27 cellular contexts compared by ENCODE assay signal in the genomic region with DNA sequence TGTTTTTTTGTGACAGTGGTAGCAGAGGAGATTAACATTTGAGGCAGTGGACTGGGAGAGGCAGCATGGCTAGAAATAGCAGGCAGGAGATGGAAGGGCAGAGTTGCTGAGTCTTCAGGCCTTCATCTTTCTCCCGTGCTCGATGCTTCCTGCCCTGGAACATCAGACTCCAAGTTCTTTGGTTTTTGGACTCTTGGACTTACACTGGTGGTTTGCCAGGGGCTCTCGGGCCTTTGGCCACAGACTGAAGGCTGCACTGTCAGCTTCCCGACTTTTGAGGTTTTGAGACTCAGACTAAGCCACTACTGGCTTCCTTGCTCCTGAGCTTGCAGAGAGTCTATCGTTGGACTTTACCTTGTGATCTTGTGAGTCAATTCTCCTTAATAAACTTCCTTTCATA. TPM values are rescaled to one million over a fixed set of nuclear protein-coding genes. Genes with fewer than 3 reads are reported as not detected.
"Had no signal": no experiment of that assay in that cellular context is flagged by ENCODE, and none has a peak within 500 bp of the region (broad histone marks: within the 10 kb centered on the region; RNA-seq: fewer than 3 reads in every experiment).

No MANE protein-coding gene starts in this region.

- H3K36me3 Mint-ChIP-seq: activated naive CD4-positive, alpha-beta T cell treated with anti-CD3 and anti-CD28 coated beads, Interleukin-2, amount 50 U/mL, for 72 hours; brain had no signal

- H3K27ac Mint-ChIP-seq: activated CD4-positive, alpha-beta memory T cell treated with anti-CD3 and anti-CD28 coated beads, Interleukin-2, amount 10 ng/mL, durations not matched to agents 7 days and 5 days; activated CD4-positive, alpha-beta T cell treated with anti-CD3 and anti-CD28 coated beads, Interleukin-2, amount 10 ng/mL, durations not matched to agents 7 days and 5 days; activated naive CD8-positive, alpha-beta T cell treated with anti-CD3 and anti-CD28 coated beads, Interleukin-2, amount 50 U/mL, for 24 hours; brain had no signal

- DNase-seq: activated CD4-positive, alpha-beta memory T cell treated with anti-CD3 and anti-CD28 coated beads, Interleukin-2, amount 10 ng/mL, durations not matched to agents 7 days and 5 days; activated CD4-positive, alpha-beta T cell treated with anti-CD3 and anti-CD28 coated beads, Interleukin-2, amount 10 ng/mL, durations not matched to agents 7 days and 5 days; activated CD4-positive, CD25-positive, alpha-beta regulatory T cell; activated CD8-positive, alpha-beta memory T cell treated with anti-CD3 and anti-CD28 coated beads, Interleukin-2, amount 50 U/mL, for 48 hours; activated naive CD4-positive, alpha-beta T cell treated with Interleukin-2 at 50 U/mL for 16 hours; activated naive CD8-positive, alpha-beta T cell treated with anti-CD3 and anti-CD28 coated beads, Interleukin-2, amount 50 U/mL, for 24 hours; activated T-cell treated with anti-CD3 and anti-CD28 coated beads, Interleukin-2, amount 50 U/mL, for 1 hour; amygdala; Kasumi-1; KBM-7; NCI-H1105 treated with DMSO at 0.1 percent for 48 hours; NCI-H146; NCI-H187 treated with DMSO at 0.1 percent for 48 hours; NCI-H2081 treated with DMSO at 0.1 percent for 48 hours; NCI-H2227 treated with DMSO at 0.1 percent for 48 hours; NCI-H446 treated with DMSO at 0.1 percent for 48 hours; NCI-H526; NCI-H774; SIG-M5; T-helper 1 cell had no signal

- FAIRE-seq: astrocyte had no signal

- H3K27ac ChIP-seq: VCaP had no signal

- H3K27me3 Mint-ChIP-seq: activated CD4-positive, alpha-beta memory T cell treated with anti-CD3 and anti-CD28 coated beads, Interleukin-2, amount 10 ng/mL, durations not matched to agents 7 days and 5 days; activated CD4-positive, alpha-beta T cell treated with anti-CD3 and anti-CD28 coated beads, Interleukin-2, amount 10 ng/mL, durations not matched to agents 7 days and 5 days; central memory CD8-positive, alpha-beta T cell had no signal

- H3K4me3 Mint-ChIP-seq: activated CD4-positive, alpha-beta memory T cell treated with anti-CD3 and anti-CD28 coated beads, Interleukin-2, amount 10 ng/mL, durations not matched to agents 7 days and 5 days; activated CD4-positive, alpha-beta T cell treated with anti-CD3 and anti-CD28 coated beads, Interleukin-2, amount 10 ng/mL, durations not matched to agents 7 days and 5 days; activated naive CD8-positive, alpha-beta T cell treated with anti-CD3 and anti-CD28 coated beads, Interleukin-2, amount 50 U/mL, for 24 hours; brain; central memory CD8-positive, alpha-beta T cell had no signal

- ATAC-seq: activated naive CD4-positive, alpha-beta T cell treated with anti-CD3 and anti-CD28 coated beads, Interleukin-2, amount 50 U/mL, for 72 hours; activated naive CD8-positive, alpha-beta T cell treated with anti-CD3 and anti-CD28 coated beads, Interleukin-2, amount 50 U/mL, for 24 hours had no signal

- H3K9me3 Mint-ChIP-seq: activated CD4-positive, alpha-beta memory T cell treated with anti-CD3 and anti-CD28 coated beads, Interleukin-2, amount 10 ng/mL, durations not matched to agents 7 days and 5 days; activated CD4-positive, alpha-beta T cell treated with anti-CD3 and anti-CD28 coated beads, Interleukin-2, amount 10 ng/mL, durations not matched to agents 7 days and 5 days; activated naive CD4-positive, alpha-beta T cell treated with anti-CD3 and anti-CD28 coated beads, Interleukin-2, amount 50 U/mL, for 72 hours; activated naive CD8-positive, alpha-beta T cell treated with anti-CD3 and anti-CD28 coated beads, Interleukin-2, amount 50 U/mL, for 24 hours; central memory CD8-positive, alpha-beta T cell had no signal

- H3K4me1 Mint-ChIP-seq: activated CD4-positive, alpha-beta memory T cell treated with anti-CD3 and anti-CD28 coated beads, Interleukin-2, amount 10 ng/mL, durations not matched to agents 7 days and 5 days; activated naive CD8-positive, alpha-beta T cell treated with anti-CD3 and anti-CD28 coated beads, Interleukin-2, amount 50 U/mL, for 24 hours; brain had no signal

RNA-seq across cellular contexts. Expression of gene LEFTY2, which starts 24.2 kb away (rescaled TPM):
- total RNA-seq: activated CD4-positive, alpha-beta memory T cell treated with anti-CD3 and anti-CD28 coated beads, Interleukin-2, amount 10 ng/mL, durations not matched to agents 7 days and 5 days; activated CD4-positive, alpha-beta T cell treated with anti-CD3 and anti-CD28 coated beads, Interleukin-2, amount 10 ng/mL, durations not matched to agents 7 days and 5 days; activated naive CD4-positive, alpha-beta T cell treated with anti-CD3 and anti-CD28 coated beads, Interleukin-2, amount 50 U/mL, for 72 hours; RPMI7951; T-helper 2 cell treated with Interferon-gamma antibody and Interleukin-4, amounts not matched to agents 100 ng/mL and 5 ng/mL, for 36 hours had no signal
